Comparison of ENCODE assay signal across 10 cellular contexts in the genomic region with DNA sequence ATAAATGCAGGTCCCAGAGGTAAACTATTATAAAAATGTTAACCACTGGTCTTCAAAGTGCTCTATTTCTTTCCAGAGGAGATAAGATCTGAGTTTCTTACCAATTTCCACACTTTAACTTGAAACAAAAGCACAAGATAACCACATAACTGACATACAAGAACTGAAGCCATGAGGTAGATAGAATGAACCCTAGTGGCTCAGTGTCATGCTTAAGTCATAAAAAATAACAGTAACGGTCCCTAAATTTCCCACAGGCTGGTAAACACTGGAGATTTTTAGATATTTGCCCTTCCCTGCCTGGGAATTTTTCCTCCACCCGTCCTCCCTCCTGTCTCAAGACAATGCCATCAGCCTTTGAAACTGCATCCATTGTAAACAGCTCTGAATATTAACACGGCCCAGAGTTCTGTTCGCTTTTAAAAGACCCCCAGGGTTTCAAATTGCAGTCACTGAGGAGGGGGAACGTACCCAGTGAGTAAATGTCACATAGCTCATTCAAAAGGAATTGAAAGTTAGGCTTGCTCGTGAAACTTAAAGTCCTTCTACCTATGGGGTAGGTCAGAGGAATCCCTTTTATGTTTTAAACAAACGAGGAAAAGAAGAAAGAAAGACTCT. TPM values are rescaled to one million over a fixed set of nuclear protein-coding genes. Genes with fewer than 3 reads are reported as not detected.
DNase-seq lines count a peak whose midpoint lies in the region; ATAC-seq, FAIRE-seq and TF ChIP-seq lines count a peak whose summit lies in the region.
"Had no signal": no experiment of that assay in that cellular context is flagged by ENCODE, and none has a peak within 500 bp of the region (broad histone marks: within the 10 kb centered on the region; RNA-seq: fewer than 3 reads in every experiment).

No MANE protein-coding gene starts in this region.

- no peak for FAIRE-seq in GM12892 (lab: Jason Lieb, UNC)

- H3K27ac ChIP-seq in left ventricle myocardium inferior (replicated peaks) (peak overlapping the region; percentile 96), body of pancreas (peak overlapping the region; percentile 16 to 98 (median 94)), muscle layer of colon (ENCODE audit: low read depth, low read length) (peak overlapping the region; percentile 77), aorta (ENCODE audit: low read depth in 1 of 2, low read length in 2 of 2) (peak overlapping the region; percentile 88 to 93)

- H3K4me3 ChIP-seq in left ventricle myocardium inferior (no peak overlapping the region), body of pancreas (no peak overlapping the region), muscle layer of colon (ENCODE audit: low read depth in 1 of 2, low read length in 2 of 2) (peak overlapping the region in 1 of 2 donors; percentile 36), aorta (ENCODE audit: low read length in 2 of 2) (peak overlapping the region in 1 of 2 donors; percentile 38)

- H3K9ac ChIP-seq in muscle layer of colon (ENCODE audit: low read length) = peak overlapping the region; percentile 24

- 21 to 23% methylated on average over 7 of the region's 7 CpGs for WGBS in body of pancreas, 2 donors
- 2 to 10% methylated on average over 7 of the region's 7 CpGs for WGBS in aorta, 2 donors

- no peaks in the 10 kb centered on the region for H3K9me3 ChIP-seq in left ventricle myocardium inferior (replicated peaks)
- H3K9me3 ChIP-seq in body of pancreas = no peaks in the 10 kb centered on the region
- H3K9me3 ChIP-seq in muscle layer of colon (ENCODE audit: low read length) = no peaks in the 10 kb centered on the region
- H3K9me3 ChIP-seq in aorta (ENCODE audit: control insufficient read depth, low read length) = no peaks in the 10 kb centered on the region

- TF ChIP-seq POLR2A in body of pancreas (IDR thresholded peaks at IDR 0.05) (no peak), GM12892 (IDR thresholded peaks at IDR 0.05; ENCODE audit: low read depth, low read length) (no peak)

- H3K27me3 ChIP-seq in left ventricle myocardium inferior (ENCODE audit: low read depth) = no peaks in the 10 kb centered on the region
- no peaks in the 10 kb centered on the region for H3K27me3 ChIP-seq in body of pancreas
- H3K27me3 ChIP-seq in muscle layer of colon (ENCODE audit: control insufficient read depth in 1 of 2, insufficient read depth in 2 of 2, low read length in 2 of 2) = no peaks in the 10 kb centered on the region
- H3K27me3 ChIP-seq in aorta (ENCODE audit: control insufficient read depth in 1 of 2, insufficient read depth in 2 of 2, low read length in 1 of 2) = no peaks in the 10 kb centered on the region

- TF ChIP-seq CTCF in left ventricle myocardium inferior (IDR thresholded peaks at IDR 0.05; ENCODE audit: borderline replicate concordance) = no peak
- TF ChIP-seq CTCF in body of pancreas (IDR thresholded peaks at IDR 0.05) = no peak

- H3K36me3 ChIP-seq in left ventricle myocardium inferior (no peaks in the 10 kb centered on the region), body of pancreas (replicated peaks in 1 of 2; ENCODE audit: insufficient read depth in 1 of 2, low read depth in 2 of 2) (no peaks in the 10 kb centered on the region), muscle layer of colon (ENCODE audit: insufficient read depth, low read length) (no peaks in the 10 kb centered on the region), aorta (ENCODE audit: control insufficient read depth in 1 of 2, insufficient read depth in 2 of 2, low read length in 1 of 2) (no peaks in the 10 kb centered on the region)

- intact Hi-C loops in left ventricle myocardium inferior (cut with micrococcal nuclease) = no loop called here
- intact Hi-C loops in cardiac septum (cut with DNase I) = no loop called here
- intact Hi-C loops in body of pancreas (cut with DNase I) = loop anchor here (10.0 kb wide), 2 partner anchors 50 to 320 kb away; no protein-coding TSS in a partner anchor
- intact Hi-C loops in aorta (cut with DNase I) = loop anchor here in 1 of 2 donors (5.0 to 10.0 kb wide), 2 partner anchors 50 to 88 kb away; no protein-coding TSS in a partner anchor

- H3K4me1 ChIP-seq in left ventricle myocardium inferior = peaks cover 98% of the 10 kb centered on the region
- peaks cover 89% of the 10 kb centered on the region for H3K4me1 ChIP-seq in body of pancreas
- peaks cover 70% of the 10 kb centered on the region for H3K4me1 ChIP-seq in muscle layer of colon (ENCODE audit: insufficient read depth, low read length)
- H3K4me1 ChIP-seq in aorta (ENCODE audit: control insufficient read depth in 1 of 2, insufficient read depth in 2 of 2, low read length in 2 of 2) = peaks cover 9 to 14% of the 10 kb centered on the region in 2 donors

- ATAC-seq in body of pancreas (no peak), aorta (ENCODE audit: low FRiP score) (no peak)

- DNase-seq in left ventricle myocardium inferior (no peak), cardiac septum (ENCODE audit: low spot score) (no peak), body of pancreas (no peak), aorta (no peak), GM12892 (ENCODE audit: insufficient read length) (no peak), HK-2 (ENCODE audit: unreplicated experiment) (no peak)
- DNase-seq in activated CD4-positive, alpha-beta T cell treated with anti-CD3 and anti-CD28 coated beads for 48 hours = no peak
- DNase-seq: activated CD4-positive, alpha-beta T cell treated with anti-CD3 and anti-CD28 coated beads, Interleukin-2, amount 50 U/mL, for 1 hour; NCI-H2227 treated with DMSO at 0.1 percent for 48 hours had no signal

RNA-seq across cellular contexts. Expression of gene LRIG1, which starts 5.7 kb away (rescaled TPM):
- total RNA-seq in left ventricle myocardium inferior (137 TPM), cardiac septum (77.1 TPM), body of pancreas (100 to 1,000 TPM; 111 to 114 TPM), aorta (100 to 1,000 TPM in 1 of 2 donors, 10 to 100 TPM in 1; 75.7 to 115 TPM)
- 10 to 100 TPM; 15.0 to 62.1 TPM for polyA plus RNA-seq in aorta
- polyA plus RNA-seq in GM12892 (2012; ENCODE audit: missing spikeins) = 7.9 TPM
